Comparison of ENCODE assay signal across 23 cellular contexts in the genomic region with DNA sequence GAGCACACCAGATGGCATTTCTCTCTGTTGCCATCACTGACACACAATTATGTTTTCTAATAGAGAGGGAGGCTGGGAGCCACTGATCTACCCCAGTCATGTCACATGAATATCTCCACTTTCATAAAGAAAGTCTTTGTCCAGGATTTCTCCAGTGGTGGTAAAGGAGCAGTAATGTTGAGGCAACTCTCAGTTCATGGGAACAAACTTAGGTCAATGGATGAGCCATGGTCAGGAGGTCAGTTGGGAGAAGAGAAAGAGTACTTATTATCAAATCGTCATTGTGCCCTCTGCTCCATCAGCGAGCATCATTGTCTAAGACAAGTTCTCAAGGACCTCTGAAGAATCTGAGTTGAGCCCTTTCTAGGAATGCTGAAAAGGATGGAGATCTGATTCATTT.
DNase-seq lines count a peak whose midpoint lies in the region; ATAC-seq and TF ChIP-seq lines count a peak whose summit lies in the region.
"Had no signal": no experiment of that assay in that cellular context is flagged by ENCODE, and none has a peak within 500 bp of the region (broad histone marks: within the 10 kb centered on the region; RNA-seq: fewer than 3 reads in every experiment).

No MANE protein-coding gene starts in this region.

- no peaks in the 10 kb centered on the region for H3K4me1 ChIP-seq in H9 (ENCODE audit: insufficient read depth, low read length)

- WGBS in H9 (ENCODE audit: extremely low coverage, insufficient read length, low lambda C conversion rate): no CpG with 5 or more reads among the region's 2 CpGs

- H3K27me3 ChIP-seq in H9 (ENCODE audit: insufficient read depth, low read length): no peaks in the 10 kb centered on the region

- no peaks in the 10 kb centered on the region for H3K23me2 ChIP-seq in H9 (ENCODE audit: insufficient read length, low read depth, low read length, poor library complexity, severe bottlenecking)

- peaks cover 3 to 15% of the 10 kb centered on the region in 2 experiments for H3K4me1 Mint-ChIP-seq in H9
- H3K4me1 Mint-ChIP-seq in effector memory CD8-positive, alpha-beta T cell (ENCODE audit: low read depth in 2 of 2): peaks cover 20 to 29% of the 10 kb centered on the region in 2 donors

- no peaks in the 10 kb centered on the region for H3K79me1 ChIP-seq in H9 (ENCODE audit: insufficient read depth, low read depth, low read length, poor library complexity, severe bottlenecking)

- no peak overlapping the region for H3K4me3 Mint-ChIP-seq in H9
- no peak overlapping the region for H3K4me3 Mint-ChIP-seq in effector memory CD8-positive, alpha-beta T cell
- H3K4me3 Mint-ChIP-seq: CD8-positive, alpha-beta T cell had no signal

- H4K5ac ChIP-seq in H9 (ENCODE audit: insufficient read length, low read depth, low read length): no peak overlapping the region

- H3K9me3 Mint-ChIP-seq in H9: no peaks in the 10 kb centered on the region
- H3K9me3 Mint-ChIP-seq in effector memory CD8-positive, alpha-beta T cell: no peaks in the 10 kb centered on the region
- H3K9me3 Mint-ChIP-seq: CD8-positive, alpha-beta T cell had no signal

- no peaks in the 10 kb centered on the region for H3K9me3 ChIP-seq in H9 (ENCODE audit: control insufficient read depth, low read depth, low read length)

- H4K20me1 ChIP-seq in H9 (ENCODE audit: control insufficient read depth, insufficient read depth, insufficient read length): no peaks in the 10 kb centered on the region

- 0 out of 2 replicates have a peak overlapping the region, but pooled peaks have one; percentile 37 for H2BK15ac ChIP-seq in H9 (ENCODE audit: low read depth, low read length)

- no peak overlapping the region for H3K27ac Mint-ChIP-seq in H9
- H3K27ac Mint-ChIP-seq in effector memory CD8-positive, alpha-beta T cell: peak overlapping the region in 1 of 2 donors; percentile 52
- H3K27ac Mint-ChIP-seq: CD8-positive, alpha-beta T cell had no signal

- no peak for DNase-seq in H9
- DNase-seq in NCI-H446 treated with DMSO at 0.1 percent for 48 hours (lab: John Stamatoyannopoulos, UW): peak; percentile 22
- peak; percentile 41 for DNase-seq in epidermal melanocyte (ENCODE audit: insufficient read length, low spot score)
- DNase-seq in putamen (ENCODE audit: low spot score): peak; percentile 39
- no peak for DNase-seq in activated CD4-positive, alpha-beta T cell treated with anti-CD3 and anti-CD28 coated beads for 48 hours
- DNase-seq in effector memory CD8-positive, alpha-beta T cell: no peak
- DNase-seq: Calu3; CD8-positive, alpha-beta T cell; DMS53; GF-D8; GOT3; NCI-H187; NCI-H2107; NCI-H2227 treated with DMSO at 0.1 percent for 48 hours; NCI-H510A treated with DMSO at 0.1 percent for 48 hours; NCI-H748 treated with DMSO at 0.1 percent for 48 hours; NK-92 treated with Interleukin-12 subunit alpha and Interleukin-12 subunit beta, amount 100 ng/mL, for 24 hours; T-helper 1 cell had no signal

- H2BK20ac ChIP-seq in H9 (ENCODE audit: low read depth, low read length, poor library complexity, severe bottlenecking): no peak overlapping the region

- ATAC-seq in GM21528 (IDR thresholded peaks at IDR 0.05; ENCODE audit: low FRiP score, unreplicated experiment) (no peak), GM19324 (IDR thresholded peaks at IDR 0.05; ENCODE audit: low FRiP score, unreplicated experiment) (no peak)
- no peak for ATAC-seq in effector memory CD8-positive, alpha-beta T cell (replicated peaks)
- ATAC-seq: CD8-positive, alpha-beta T cell; HCT116; Panc1 had no signal

- H2AK5ac ChIP-seq in H9 (ENCODE audit: insufficient read length, low read length): no peak overlapping the region

- no peak overlapping the region for H3K9ac ChIP-seq in H9 (ENCODE audit: extremely low read depth, insufficient read length, low read length)
- H3K9ac ChIP-seq: KMS-11 had no signal

- H3K27me3 Mint-ChIP-seq in H9 (ENCODE audit: low read depth): no peaks in the 10 kb centered on the region
- no peaks in the 10 kb centered on the region for H3K27me3 Mint-ChIP-seq in effector memory CD8-positive, alpha-beta T cell

- H4K91ac ChIP-seq in H9 (ENCODE audit: insufficient read length, low read depth, low read length): no peak overlapping the region

- no peak overlapping the region for H2AFZ ChIP-seq in H9 (ENCODE audit: low read length)

- no peak for TF ChIP-seq CTCF in H9 (conservative IDR thresholded peaks at IDR 0.05)

- no peak overlapping the region for H2BK120ac ChIP-seq in H9 (ENCODE audit: low read depth, low read length, poor library complexity, severe bottlenecking)

- H3K36me3 Mint-ChIP-seq in H9 (ENCODE audit: insufficient read depth in 1 of 3, low read depth in 3 of 3): no peaks in the 10 kb centered on the region
- H3K36me3 Mint-ChIP-seq in effector memory CD8-positive, alpha-beta T cell (ENCODE audit: insufficient read depth): peaks cover 25% of the 10 kb centered on the region

- no peak overlapping the region for H4K8ac ChIP-seq in H9 (replicated peaks; ENCODE audit: insufficient read length, low read depth, low read length)

- H2BK12ac ChIP-seq in H9 (ENCODE audit: insufficient read length, low read depth, low read length): no peak overlapping the region

- H2BK5ac ChIP-seq in H9 (ENCODE audit: insufficient read length, low read length): no peak overlapping the region

- H3K18ac ChIP-seq in H9 (ENCODE audit: insufficient read length, low read depth, low read length): no peak overlapping the region

- H3K56ac ChIP-seq in H9 (ENCODE audit: insufficient read length, low read depth, low read length): no peak overlapping the region

- no peak overlapping the region for H3K23ac ChIP-seq in H9 (ENCODE audit: insufficient read length, low read depth, low read length)

- H3K79me2 ChIP-seq in H9 (ENCODE audit: insufficient read depth, low read length): no peaks in the 10 kb centered on the region

- H3K14ac ChIP-seq in H9 (ENCODE audit: insufficient read depth, low read length): no peak overlapping the region

- H3K27ac ChIP-seq in H9 (ENCODE audit: insufficient read length, low read depth, low read length): no peak overlapping the region
- H3K27ac ChIP-seq: KMS-11 had no signal

- H3T11ph ChIP-seq in H9 (ENCODE audit: low read length): no peak overlapping the region

- H3K4ac ChIP-seq in H9 (ENCODE audit: low read depth, low read length): no peak overlapping the region

- H3K4me2 ChIP-seq in H9 (ENCODE audit: insufficient read depth, insufficient read length, low read length): no peak overlapping the region
- H3K4me2 ChIP-seq: KMS-11 had no signal

Comparison
In these comparisons a context has a peak if more than half of its experiments do, and no peak if none do; other contexts are left out.
1. DNase-seq: peak in NCI-H446 treated with DMSO at 0.1 percent for 48 hours (single experiment), epidermal melanocyte (single experiment) and putamen (single experiment); none in H9 (single experiment), activated CD4-positive, alpha-beta T cell treated with anti-CD3 and anti-CD28 coated beads for 48 hours (single experiment) and effector memory CD8-positive, alpha-beta T cell (0 of 3).